ENCODE assay signal across 21 cellular contexts in the genomic region with DNA sequence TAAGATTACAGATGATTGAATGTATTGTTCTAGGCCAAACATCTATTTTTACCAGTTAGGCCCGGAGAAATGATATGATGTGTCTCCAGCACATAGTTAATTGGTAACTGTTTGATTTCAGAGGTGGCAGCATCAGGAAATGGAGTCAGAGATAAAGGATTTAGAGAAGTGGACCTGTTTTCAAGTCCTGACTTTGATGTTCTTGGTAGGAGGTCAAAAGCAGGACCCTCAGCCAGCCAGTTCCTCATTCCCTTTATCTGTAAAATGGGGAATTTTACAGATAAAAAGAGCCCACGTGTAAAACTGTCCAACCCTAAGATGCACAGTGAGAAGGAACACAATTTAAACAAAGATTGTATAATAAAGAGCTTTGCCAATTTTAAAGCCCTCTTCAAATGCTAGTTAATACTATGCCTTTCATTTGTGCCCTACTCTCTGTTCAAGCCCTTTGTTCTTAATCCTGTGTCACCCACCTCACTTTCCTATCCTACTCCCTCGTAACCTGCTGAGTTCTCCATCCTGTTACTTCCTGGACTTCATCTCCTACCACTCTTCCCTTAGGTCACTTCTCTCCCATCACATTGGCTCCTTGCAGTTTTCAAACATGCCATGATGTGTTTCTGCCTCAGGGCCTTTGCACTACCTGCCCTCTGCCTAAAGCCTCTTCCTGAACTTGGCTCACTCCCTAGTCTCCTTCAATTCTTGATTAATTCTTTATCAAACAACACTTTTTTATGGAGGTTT. TPM values are rescaled to one million over a fixed set of nuclear protein-coding genes. Genes with fewer than 3 reads are reported as not detected.
"Had no signal": no experiment of that assay in that cellular context is flagged by ENCODE, and none has a peak within 500 bp of the region (broad histone marks: within the 10 kb centered on the region; RNA-seq: fewer than 3 reads in every experiment).

No MANE protein-coding gene starts in this region.

- H3K4me3 ChIP-seq: body of pancreas, colonic mucosa, hepatocyte, vagina had no signal

- H3K36me3 Mint-ChIP-seq: natural killer cell treated with Interleukin-12 subunit alpha and Interleukin-12 subunit beta and Interleukin-15 and Interleukin-18, amount 100 ng/mL, for 72 hours had no signal

- H2AFZ ChIP-seq: hepatocyte had no signal

- H3K4me1 ChIP-seq: colonic mucosa, vagina had no signal

- H3K9me3 Mint-ChIP-seq: activated T-cell treated with anti-CD3 and anti-CD28 coated beads, Interleukin-2, amount 50 U/mL, for 72 hours; natural killer cell treated with Interleukin-12 subunit alpha and Interleukin-12 subunit beta and Interleukin-15 and Interleukin-18, amount 100 ng/mL, for 72 hours had no signal

- H3K27me3 ChIP-seq: body of pancreas, colonic mucosa, hepatocyte, vagina had no signal

- H3K4me3 Mint-ChIP-seq: activated T-cell treated with anti-CD3 and anti-CD28 coated beads, Interleukin-2, amount 50 U/mL, for 72 hours; endodermal cell; natural killer cell treated with Interleukin-12 subunit alpha and Interleukin-12 subunit beta and Interleukin-15 and Interleukin-18, amount 100 ng/mL, for 72 hours had no signal

- DNase-seq: activated CD8-positive, alpha-beta memory T cell treated with anti-CD3 and anti-CD28 coated beads for 24 hours; activated CD8-positive, alpha-beta memory T cell treated with anti-CD3 and anti-CD28 coated beads, Interleukin-2, amount 50 U/mL, for 48 hours; activated gamma-delta T cell treated with Interleukin-2 at 50 U/mL for 16 hours; amygdala; body of pancreas; central memory CD4-positive, alpha-beta T cell; colonic mucosa; endodermal cell; left cardiac atrium; posterior cingulate gyrus; stimulated activated CD4-positive, alpha-beta T cell treated with anti-CD3 and anti-CD28 coated beads, Interleukin-2, amount 100 ng/mL, for 24 hours had no signal

- H3K9me3 ChIP-seq: body of pancreas, colonic mucosa, vagina had no signal

- H3K27ac Mint-ChIP-seq: activated T-cell treated with anti-CD3 and anti-CD28 coated beads, Interleukin-2, amount 50 U/mL, for 72 hours; endodermal cell; natural killer cell treated with Interleukin-12 subunit alpha and Interleukin-12 subunit beta and Interleukin-15 and Interleukin-18, amount 100 ng/mL, for 72 hours had no signal

- ATAC-seq: body of pancreas, left cardiac atrium had no signal

- H3K36me3 ChIP-seq: colonic mucosa, vagina had no signal

- H3K4me2 ChIP-seq: hepatocyte had no signal

- H3K27ac ChIP-seq: body of pancreas, colonic mucosa, epithelial cell of prostate, hepatocyte, vagina had no signal

- H3K79me2 ChIP-seq: hepatocyte had no signal

RNA-seq across cellular contexts. Expression of a gene that starts 2.6 kb away (rescaled TPM):
- total RNA-seq: activated naive CD4-positive, alpha-beta T cell treated with anti-CD3 and anti-CD28 coated beads, Interleukin-2, amount 50 U/mL, for 72 hours; activated T-cell treated with anti-CD3 and anti-CD28 coated beads, Interleukin-2, amount 50 U/mL, for 72 hours; body of pancreas; colonic mucosa; endodermal cell; glomerular endothelial cell; hepatocyte; left cardiac atrium; lower leg skin; mesenteric fat pad; natural killer cell treated with Interleukin-12 subunit alpha and Interleukin-12 subunit beta and Interleukin-15 and Interleukin-18, amount 100 ng/mL, for 72 hours; temporal lobe; vagina had no signal
- polyA plus RNA-seq: hepatocyte had no signal
